8 cellular contexts compared by ENCODE assay signal in the genomic region with DNA sequence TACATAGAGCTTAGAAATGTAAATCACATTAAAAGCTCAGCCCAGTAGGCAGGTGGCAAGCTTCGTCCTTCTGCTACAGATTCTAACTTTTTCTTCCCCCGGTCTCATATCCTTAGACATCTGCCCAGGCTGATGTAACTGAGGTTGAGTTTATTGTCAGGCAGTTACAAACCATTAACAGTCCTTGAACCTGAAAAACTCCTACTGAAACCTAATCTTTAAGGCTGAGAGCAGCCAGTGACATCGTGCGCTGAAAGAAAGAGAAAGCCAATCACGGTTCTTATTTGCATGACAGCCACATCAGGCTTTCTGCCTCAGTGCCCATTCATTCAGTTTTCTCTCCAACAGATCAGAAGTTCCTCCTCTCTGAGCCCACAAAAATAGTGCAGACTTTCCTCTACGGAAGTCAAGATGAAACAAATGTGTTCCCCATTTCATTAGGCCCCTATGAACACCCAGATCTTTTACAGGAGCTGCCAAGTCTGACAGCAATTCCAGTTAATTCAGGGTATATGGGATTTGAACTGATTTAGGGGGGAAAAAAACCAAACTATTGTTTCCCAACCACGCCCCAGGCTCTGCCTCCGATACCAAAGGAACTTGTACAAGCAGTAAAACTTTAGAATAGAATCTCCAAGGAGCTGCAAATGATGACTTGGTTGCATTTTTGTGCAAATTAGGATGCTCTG. TPM values are rescaled to one million over a fixed set of nuclear protein-coding genes. Genes with fewer than 3 reads are reported as not detected.
A peak's percentile ranks its signal among the peaks of the same experiment; 100 is the strongest.
DNase-seq lines count a peak whose midpoint lies in the region; ATAC-seq and TF ChIP-seq lines count a peak whose summit lies in the region.

A gene with protein sequence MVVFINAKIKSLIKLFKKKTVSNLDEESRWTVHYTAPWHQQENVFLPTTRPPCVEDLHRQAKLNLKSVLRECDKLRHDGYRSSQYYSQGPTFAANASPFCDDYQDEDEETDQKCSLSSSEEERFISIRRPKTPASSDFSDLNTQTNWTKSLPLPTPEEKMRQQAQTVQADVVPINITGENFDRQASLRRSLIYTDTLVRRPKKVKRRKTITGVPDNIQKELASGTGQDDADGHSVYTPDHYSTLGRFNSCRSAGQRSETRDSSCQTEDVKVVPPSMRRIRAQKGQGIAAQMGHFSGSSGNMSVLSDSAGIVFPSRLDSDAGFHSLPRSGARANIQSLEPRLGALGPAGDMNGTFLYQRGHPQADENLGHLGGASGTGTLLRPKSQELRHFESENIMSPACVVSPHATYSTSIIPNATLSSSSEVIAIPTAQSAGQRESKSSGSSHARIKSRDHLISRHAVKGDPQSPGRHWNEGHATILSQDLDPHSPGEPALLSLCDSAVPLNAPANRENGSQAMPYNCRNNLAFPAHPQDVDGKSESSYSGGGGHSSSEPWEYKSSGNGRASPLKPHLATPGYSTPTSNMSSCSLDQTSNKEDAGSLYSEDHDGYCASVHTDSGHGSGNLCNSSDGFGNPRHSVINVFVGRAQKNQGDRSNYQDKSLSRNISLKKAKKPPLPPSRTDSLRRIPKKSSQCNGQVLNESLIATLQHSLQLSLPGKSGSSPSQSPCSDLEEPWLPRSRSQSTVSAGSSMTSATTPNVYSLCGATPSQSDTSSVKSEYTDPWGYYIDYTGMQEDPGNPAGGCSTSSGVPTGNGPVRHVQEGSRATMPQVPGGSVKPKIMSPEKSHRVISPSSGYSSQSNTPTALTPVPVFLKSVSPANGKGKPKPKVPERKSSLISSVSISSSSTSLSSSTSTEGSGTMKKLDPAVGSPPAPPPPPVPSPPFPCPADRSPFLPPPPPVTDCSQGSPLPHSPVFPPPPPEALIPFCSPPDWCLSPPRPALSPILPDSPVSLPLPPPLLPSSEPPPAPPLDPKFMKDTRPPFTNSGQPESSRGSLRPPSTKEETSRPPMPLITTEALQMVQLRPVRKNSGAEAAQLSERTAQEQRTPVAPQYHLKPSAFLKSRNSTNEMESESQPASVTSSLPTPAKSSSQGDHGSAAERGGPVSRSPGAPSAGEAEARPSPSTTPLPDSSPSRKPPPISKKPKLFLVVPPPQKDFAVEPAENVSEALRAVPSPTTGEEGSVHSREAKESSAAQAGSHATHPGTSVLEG (N-terminal part only) (minus strand): TSS at position 192 of the 689 bp plus-strand sequence. CDS start 204 bp downstream, outside the sequence.

- peaks cover 39% of the 10 kb centered on the region for H3K4me1 Mint-ChIP-seq in nephron

- peak within 1 kb of the TSS; percentile 64 to 83 (median 72) for H3K4me3 Mint-ChIP-seq in nephron

- peak within 1 kb of the TSS; percentile 87 to 95 (median 92) for H3K27ac Mint-ChIP-seq in nephron

- no peaks in the 10 kb centered on the region for H3K27me3 Mint-ChIP-seq in nephron (ENCODE audit: low read depth)

- H3K9me3 Mint-ChIP-seq in nephron = no peaks in the 10 kb centered on the region

- H3K36me3 Mint-ChIP-seq in nephron (ENCODE audit: low read depth) = peaks cover 2% of the 10 kb centered on the region

- DNase-seq in NCI-H2171 treated with DMSO at 0.1 percent for 48 hours (lab: John Stamatoyannopoulos, UW) (peak; percentile 97), fibroblast of gingiva (ENCODE audit: low read depth) (peak; percentile 4), SK-N-DZ (ENCODE audit: low spot score) (no peak), NCI-H345 (lab: John Stamatoyannopoulos, UW) (no peak)

- ATAC-seq in GM18511 (IDR thresholded peaks at IDR 0.05; ENCODE audit: unreplicated experiment) (peak; percentile 98), HG02759 (IDR thresholded peaks at IDR 0.05; ENCODE audit: unreplicated experiment) (peak; percentile 98), GM19023 (IDR thresholded peaks at IDR 0.05; ENCODE audit: unreplicated experiment) (no peak)

- no peak for TF ChIP-seq CTCF in nephron (IDR thresholded peaks at IDR 0.05; ENCODE audit: unreplicated experiment in 3 of 3)

RNA-seq across cellular contexts. Expression of the gene that starts here (rescaled TPM):
- polyA plus RNA-seq in SK-N-DZ (2014; cell fraction: cytosol; rRNA removed) = 0.08 and 0.12 TPM in 2 replicates
- polyA plus RNA-seq in SK-N-DZ (2014; cell fraction: nucleus; rRNA removed) = 0.05 TPM in 1 of 2 replicates, not detected in the other

Comparison
In these comparisons a context has a peak if more than half of its experiments do, and no peak if none do; other contexts are left out.
1. DNase-seq: peak in NCI-H2171 treated with DMSO at 0.1 percent for 48 hours (single experiment) and fibroblast of gingiva (single experiment); none in SK-N-DZ (single experiment) and NCI-H345 (single experiment).